ENCODE assay signal across 28 cellular contexts in the genomic region with DNA sequence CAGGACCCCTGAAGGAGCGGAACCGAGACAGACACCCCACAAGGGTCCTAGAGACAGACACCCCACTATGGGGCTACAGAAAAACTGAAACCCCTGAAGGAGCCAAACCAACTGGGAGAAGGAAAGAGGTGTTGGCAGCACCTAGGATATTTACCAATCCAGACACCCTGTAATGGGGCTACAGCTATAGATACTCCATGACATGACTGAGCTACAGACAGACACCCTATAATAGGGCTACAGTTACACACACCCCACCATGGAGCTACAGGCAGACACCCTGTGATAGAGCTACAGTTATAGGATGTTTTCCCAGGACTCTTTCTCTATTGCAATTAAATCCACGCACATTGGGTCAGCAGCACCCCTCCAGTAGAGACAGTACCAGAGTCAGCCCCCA. TPM values are rescaled to one million over a fixed set of nuclear protein-coding genes. Genes with fewer than 3 reads are reported as not detected.
"Had no signal": no experiment of that assay in that cellular context is flagged by ENCODE, and none has a peak within 500 bp of the region (broad histone marks: within the 10 kb centered on the region; RNA-seq: fewer than 3 reads in every experiment).

No MANE protein-coding gene starts in this region.

- H3K27ac Mint-ChIP-seq: stimulated activated memory B cell treated with anti-CD40 and anti-IgM and Interleukin-4, amounts not matched to agents 10 μg/mL and 1 μg/mL and 100 μg/mL, for 72 hours; stimulated activated naive B cell treated with anti-CD40 and anti-IgM and Interleukin-4, amounts not matched to agents 10 μg/mL and 1 μg/mL and 100 μg/mL, for 72 hours; stimulated activated naive CD8-positive, alpha-beta T cell treated with anti-CD3 and anti-CD28 coated beads, Interleukin-15, Interleukin-2, amounts not matched to agents 100 ng/mL and 50 ng/mL, for 24 hours; type B pancreatic cell had no signal

- H3K4me1 ChIP-seq: testis, thyroid gland, upper lobe of right lung, uterus, vagina had no signal

- ATAC-seq: stimulated activated memory B cell treated with anti-CD40 and anti-IgM and Interleukin-4, amounts not matched to agents 10 μg/mL and 1 μg/mL and 100 μg/mL, for 72 hours; stimulated activated naive B cell treated with anti-CD40 and anti-IgM and Interleukin-4, amounts not matched to agents 10 μg/mL and 1 μg/mL and 100 μg/mL, for 72 hours; upper lobe of right lung had no signal

- H3K9me3 Mint-ChIP-seq: stimulated activated memory B cell treated with anti-CD40 and anti-IgM and Interleukin-4, amounts not matched to agents 10 μg/mL and 1 μg/mL and 100 μg/mL, for 72 hours; stimulated activated naive CD8-positive, alpha-beta T cell treated with anti-CD3 and anti-CD28 coated beads, Interleukin-15, Interleukin-2, amounts not matched to agents 100 ng/mL and 50 ng/mL, for 24 hours had no signal

- H3K36me3 Mint-ChIP-seq: stimulated activated memory B cell treated with anti-CD40 and anti-IgM and Interleukin-4, amounts not matched to agents 10 μg/mL and 1 μg/mL and 100 μg/mL, for 72 hours; stimulated activated naive B cell treated with anti-CD40 and anti-IgM and Interleukin-4, amounts not matched to agents 10 μg/mL and 1 μg/mL and 100 μg/mL, for 72 hours; type B pancreatic cell had no signal

- H3K27me3 Mint-ChIP-seq: stimulated activated memory B cell treated with anti-CD40 and anti-IgM and Interleukin-4, amounts not matched to agents 10 μg/mL and 1 μg/mL and 100 μg/mL, for 72 hours; stimulated activated naive CD8-positive, alpha-beta T cell treated with anti-CD3 and anti-CD28 coated beads, Interleukin-15, Interleukin-2, amounts not matched to agents 100 ng/mL and 50 ng/mL, for 24 hours had no signal

- H3K9me3 ChIP-seq: stomach, suprapubic skin, testis, thoracic aorta, thyroid gland, tibial artery, tibial nerve, transverse colon, upper lobe of left lung, upper lobe of right lung, uterus, vagina had no signal

- DNase-seq: stimulated activated CD4-positive, alpha-beta T cell treated with anti-CD3 and anti-CD28 coated beads, Interleukin-1b, Interleukin-23, amount 100 ng/mL, for 48 hours; stimulated activated CD4-positive, alpha-beta T cell treated with anti-CD3 and anti-CD28 coated beads, Interleukin-2, amount 100 ng/mL, for 24 hours; stimulated activated CD4-positive, alpha-beta T cell treated with anti-CD3 and anti-CD28 coated beads, Interleukin-2, amount 100 ng/mL, for 48 hours; stimulated activated CD4-positive, alpha-beta T cell treated with anti-CD3 and anti-CD28 coated beads, Interleukin-4, amount 100 ng/mL, for 1 hour; stimulated activated CD4-positive, alpha-beta T cell treated with anti-CD3 and anti-CD28 coated beads, Interleukin-4, amount 100 ng/mL, for 24 hours; stimulated activated CD4-positive, alpha-beta T cell treated with anti-CD3 and anti-CD28 coated beads, Interleukin-4, amount 100 ng/mL, for 4 hours; stimulated activated CD8-positive, alpha-beta memory T cell treated with anti-CD3 and anti-CD28 coated beads, Interleukin-4, amount 100 ng/mL, for 48 hours; stimulated activated naive B cell treated with anti-CD40 and anti-IgM and Interleukin-4, amounts not matched to agents 10 μg/mL and 1 μg/mL and 100 μg/mL, for 72 hours; stimulated activated naive CD4-positive, alpha-beta T cell; stimulated activated naive CD4-positive, alpha-beta T cell treated with Interleukin-2 at 50 U/mL for 16 hours; stomach; substantia nigra; testis; thyroid gland; tibial artery; transverse colon; trophoblast cell; upper lobe of left lung; upper lobe of right lung; uterus had no signal

- H3K4me3 Mint-ChIP-seq: stimulated activated memory B cell treated with anti-CD40 and anti-IgM and Interleukin-4, amounts not matched to agents 10 μg/mL and 1 μg/mL and 100 μg/mL, for 72 hours; stimulated activated naive B cell treated with anti-CD40 and anti-IgM and Interleukin-4, amounts not matched to agents 10 μg/mL and 1 μg/mL and 100 μg/mL, for 72 hours; stimulated activated naive CD8-positive, alpha-beta T cell treated with anti-CD3 and anti-CD28 coated beads, Interleukin-15, Interleukin-2, amounts not matched to agents 100 ng/mL and 50 ng/mL, for 24 hours; type B pancreatic cell had no signal

- H3K36me3 ChIP-seq: stomach, suprapubic skin, thoracic aorta, thyroid gland, tibial artery, tibial nerve, transverse colon, upper lobe of left lung, upper lobe of right lung, uterus, vagina had no signal

- H3K27me3 ChIP-seq: stomach, suprapubic skin, testis, thyroid gland, tibial artery, tibial nerve, transverse colon, upper lobe of left lung, upper lobe of right lung, uterus, vagina had no signal

- H3K27ac ChIP-seq: stomach, suprapubic skin, testis, thoracic aorta, thyroid gland, tibial artery, tibial nerve, transverse colon, upper lobe of left lung, upper lobe of right lung, uterus, vagina had no signal

- H3K4me3 ChIP-seq: stomach, suprapubic skin, testis, thoracic aorta, thyroid gland, tibial artery, tibial nerve, transverse colon, upper lobe of left lung, upper lobe of right lung, uterus, vagina had no signal

RNA-seq across cellular contexts. Expression of a gene that starts 22.6 kb away (rescaled TPM):
- total RNA-seq: subcutaneous adipose tissue, thoracic aorta, thyroid gland, upper lobe of left lung, upper lobe of right lung, vagina had no signal
